ENCODE assay signal across 1 cellular context in genomic region chrX:51215266-51215665, GRCh38.
TF ChIP-seq lines count a peak whose summit lies in the region.

No MANE protein-coding gene starts in this region.

TF ChIP-seq in WTC11, 78 proteins besides CTCF, POLR2A, EP300 and RAD21 (continued from another document):
- TF ChIP-seq CDX4 (CRISPR knock-in tag; IDR thresholded peaks at IDR 0.05; ENCODE audit: borderline replicate concordance) (no peak), FOXP4 (CRISPR knock-in tag; IDR thresholded peaks at IDR 0.05) (no peak), USF1 (CRISPR knock-in tag; IDR thresholded peaks at IDR 0.05) (no peak), OVOL2 (CRISPR knock-in tag; IDR thresholded peaks at IDR 0.05; ENCODE audit: borderline replicate concordance) (no peak)
